Comparison of ENCODE assay signal across 9 cellular contexts in genomic region chr2:134657650-134658250, GRCh38.
DNase-seq lines count a peak whose midpoint lies in the region; ATAC-seq and TF ChIP-seq lines count a peak whose summit lies in the region.
"Had no signal": no experiment of that assay in that cellular context is flagged by ENCODE, and none has a peak within 500 bp of the region (broad histone marks: within the 10 kb centered on the region; RNA-seq: fewer than 3 reads in every experiment).

No MANE protein-coding gene starts in this region.

- CTCF ChIA-PET in Caco-2 (lab: Charles Lee), result interaction anchor here (0.6 to 0.7 kb wide), 2 partner anchors 44 to 168 kb away, joined by 3 read pairs; no protein-coding TSS in a partner anchor
- CTCF ChIA-PET in HEK293 (lab: Yijun Ruan, JAX), result interaction anchor here (0.6 to 1.5 kb wide), 15 partner anchors 10 to 258 kb away, joined by 3 to 6 read pairs (median 3); no protein-coding TSS in a partner anchor
- CTCF ChIA-PET in activated CD4-positive, alpha-beta memory T cell treated with anti-CD3 and anti-CD28 coated beads for 36 hours (lab: Charles Lee), result interaction anchor here (0.8 to 1.9 kb wide), 3 partner anchors 8 to 217 kb away, joined by 3 to 5 read pairs (median 3); no protein-coding TSS in a partner anchor

- POLR2A ChIA-PET in Caco-2 (lab: Charles Lee) (no interaction called here), HEK293 (lab: Yijun Ruan, JAX) (interaction anchor here (1.2 kb wide), 1 partner anchor 61 kb away, joined by 3 read pairs; the partner anchor contains the start of gene TMEM163)
- POLR2A ChIA-PET in activated CD4-positive, alpha-beta memory T cell treated with anti-CD3 and anti-CD28 coated beads for 36 hours (lab: Charles Lee), result no interaction called here

- no peaks in the 10 kb centered on the region for H3K36me3 ChIP-seq in Caco-2 (ENCODE audit: control insufficient read depth, insufficient read depth, low read length)
- no peaks in the 10 kb centered on the region for H3K36me3 ChIP-seq in HEK293 (ENCODE audit: control insufficient read depth in 2 of 2, insufficient read depth in 1 of 2, low read length in 2 of 2)
- H3K36me3 ChIP-seq in liver (ENCODE audit: control insufficient read depth in 4 of 4, insufficient read depth in 3 of 4, low read depth in 1 of 4, low read length in 3 of 4), result no peaks in the 10 kb centered on the region
- H3K36me3 ChIP-seq: MG63 had no signal

- intact Hi-C loops in Caco-2 (cut with micrococcal nuclease; ENCODE audit: unreplicated experiment), result loop anchor here (5.0 kb wide), 1 partner anchor 120 kb away; no protein-coding TSS in a partner anchor
- intact Hi-C loops in activated CD4-positive, alpha-beta memory T cell treated with anti-CD3 and anti-CD28 coated beads for 36 hours (cut with micrococcal nuclease), result loop anchor here (5.0 kb wide), 1 partner anchor 35 kb away; no protein-coding TSS in a partner anchor

- H3K27me3 ChIP-seq in Caco-2 (replicated peaks; ENCODE audit: control insufficient read depth, insufficient read depth, low read length), result no peaks in the 10 kb centered on the region
- H3K27me3 ChIP-seq in liver (ENCODE audit: control insufficient read depth in 4 of 4, insufficient read depth in 4 of 4, low read length in 3 of 4), result no peaks in the 10 kb centered on the region
- H3K27me3 ChIP-seq: MG63 had no signal

- H3K4me1 ChIP-seq in Caco-2, result 0 out of 2 replicates have a peak, but pooled peaks cover 4% of the 10 kb centered on the region
- no peaks in the 10 kb centered on the region for H3K4me1 ChIP-seq in HEK293 (ENCODE audit: control insufficient read depth, insufficient read depth, low read length)
- no peaks in the 10 kb centered on the region for H3K4me1 ChIP-seq in liver (ENCODE audit: control insufficient read depth in 4 of 4, insufficient read depth in 4 of 4, low read length in 3 of 4)

- no peaks in the 10 kb centered on the region for H3K9me3 Mint-ChIP-seq in Caco-2 (ENCODE audit: unreplicated experiment)
- no peaks in the 10 kb centered on the region for H3K9me3 Mint-ChIP-seq in activated CD4-positive, alpha-beta memory T cell treated with anti-CD3 and anti-CD28 coated beads for 36 hours

- H3K36me3 Mint-ChIP-seq in Caco-2 (ENCODE audit: insufficient read depth, unreplicated experiment), result no peaks in the 10 kb centered on the region
- H3K36me3 Mint-ChIP-seq in activated CD4-positive, alpha-beta memory T cell treated with anti-CD3 and anti-CD28 coated beads for 36 hours, result no peaks in the 10 kb centered on the region

- H3K27ac ChIP-seq in HEK293 (ENCODE audit: extremely low read depth, low read depth, low read length), result no peak overlapping the region
- H3K27ac ChIP-seq in liver (ENCODE audit: low read depth in 1 of 2, low read length in 2 of 2), result no peak overlapping the region

- no peaks in the 10 kb centered on the region for H3K4me1 Mint-ChIP-seq in Caco-2 (ENCODE audit: low read depth, unreplicated experiment)
- peaks cover 10% of the 10 kb centered on the region for H3K4me1 Mint-ChIP-seq in activated CD4-positive, alpha-beta memory T cell treated with anti-CD3 and anti-CD28 coated beads for 36 hours (ENCODE audit: low read depth)

- no peak overlapping the region for H3K4me3 Mint-ChIP-seq in Caco-2 (ENCODE audit: unreplicated experiment)
- no peak overlapping the region for H3K4me3 Mint-ChIP-seq in activated CD4-positive, alpha-beta memory T cell treated with anti-CD3 and anti-CD28 coated beads for 36 hours

- no peak overlapping the region for H3K4me3 ChIP-seq in Caco-2 (ENCODE audit: low read depth, low read length)
- H3K4me3 ChIP-seq in HEK293 (ENCODE audit: low read depth, low read length), result no peak overlapping the region
- H3K4me3 ChIP-seq in liver (ENCODE audit: low read depth in 1 of 3, low read length in 3 of 3), result no peak overlapping the region
- H3K4me3 ChIP-seq: MG63 had no signal

- ATAC-seq in HG03039 (IDR thresholded peaks at IDR 0.05; ENCODE audit: unreplicated experiment) (no peak), HG02840 (IDR thresholded peaks at IDR 0.05; ENCODE audit: low FRiP score, unreplicated experiment) (no peak)

- H3K27me3 Mint-ChIP-seq in Caco-2 (ENCODE audit: insufficient read depth, unreplicated experiment), result no peaks in the 10 kb centered on the region
- peaks cover 2% of the 10 kb centered on the region for H3K27me3 Mint-ChIP-seq in activated CD4-positive, alpha-beta memory T cell treated with anti-CD3 and anti-CD28 coated beads for 36 hours

- no TSS peak for BruUV-seq in Caco-2 (replicated peaks; lab: Mats Ljungman, UMichigan)

- peak; percentile 70 to 71 for TF ChIP-seq RAD21 in liver (IDR thresholded peaks at IDR 0.05)

- WGBS in liver, result 70% methylated on average over 12 of the region's 12 CpGs

- H3K9me3 ChIP-seq in Caco-2, result no peaks in the 10 kb centered on the region
- no peaks in the 10 kb centered on the region for H3K9me3 ChIP-seq in HEK293 (ENCODE audit: control insufficient read depth, insufficient read depth, low read depth, low read length)
- no peaks in the 10 kb centered on the region for H3K9me3 ChIP-seq in liver (ENCODE audit: control insufficient read depth in 4 of 4, low read length in 3 of 4)
- H3K9me3 ChIP-seq: MG63 had no signal

- no peak overlapping the region for H3K9ac ChIP-seq in liver (ENCODE audit: low read depth in 1 of 2, low read length in 2 of 2)

- TF ChIP-seq CTCF in Caco-2 (IDR thresholded peaks at IDR 0.05; ENCODE audit: insufficient read depth in 1 of 2, low read depth in 1 of 2, low read length in 1 of 2, severe bottlenecking in 1 of 2, unreplicated experiment in 1 of 2) (peak; percentile 28 to 37), HEK293 (tag by site-specific recombination; IDR thresholded peaks at IDR 0.05) (no peak), liver (IDR thresholded peaks at IDR 0.05; ENCODE audit: low read depth, low read length, missing input control) (peak; percentile 40)

- peak in 1 of 2 experiments; percentile 26 for DNase-seq in Caco-2
- DNase-seq in activated CD4-positive, alpha-beta memory T cell treated with anti-CD3 and anti-CD28 coated beads for 36 hours, result peak; percentile 51
- DNase-seq in COLO829 (ENCODE audit: low spot score), result no peak
- no peak for DNase-seq in activated CD4-positive, CD25-positive, alpha-beta regulatory T cell treated with anti-CD3 and anti-CD28 coated beads, Interleukin-2, amount 50 U/mL, for 72 hours
- DNase-seq: MG63 had no signal

- no peak overlapping the region for H3K27ac Mint-ChIP-seq in Caco-2 (ENCODE audit: unreplicated experiment)
- no peak overlapping the region for H3K27ac Mint-ChIP-seq in activated CD4-positive, alpha-beta memory T cell treated with anti-CD3 and anti-CD28 coated beads for 36 hours

TF ChIP-seq in HEK293, 187 proteins besides CTCF, POLR2A, EP300 and RAD21:
- peak; percentile 11; the same call in 1 of the 2 replicates for TF ChIP-seq ZNF654 (tag by site-specific recombination; IDR thresholded peaks at IDR 0.05; ENCODE audit: low read depth)
- TF ChIP-seq ZNF274 (IDR thresholded peaks at IDR 0.05; ENCODE audit: low read length), result no peak
- no peak for TF ChIP-seq ZNF274 (tag by site-specific recombination; IDR thresholded peaks at IDR 0.05; ENCODE audit: borderline replicate concordance)

TF ChIP-seq in liver, 16 proteins besides CTCF, POLR2A, EP300 and RAD21 (continues in another document):
- TF ChIP-seq SP1 (IDR thresholded peaks at IDR 0.05) (no peak), ATF3 (IDR thresholded peaks at IDR 0.05) (no peak), RXRA (IDR thresholded peaks at IDR 0.05) (no peak), EGR1 (IDR thresholded peaks at IDR 0.05; ENCODE audit: low read depth in 2 of 2) (no peak), TAF1 (conservative IDR thresholded peaks at IDR 0.05) (no peak), NR2F2 (IDR thresholded peaks at IDR 0.05) (no peak), GABPA (IDR thresholded peaks at IDR 0.05 in 1 of 2, conservative IDR thresholded peaks at IDR 0.05 in 1 of 2) (no peak), FOXA2 (IDR thresholded peaks at IDR 0.05) (no peak), HNF4G (IDR thresholded peaks at IDR 0.05) (no peak), MAX (IDR thresholded peaks at IDR 0.05) (no peak), YY1 (IDR thresholded peaks at IDR 0.05) (no peak), JUND (IDR thresholded peaks at IDR 0.05) (no peak), HNF4A (conservative IDR thresholded peaks at IDR 0.05) (no peak), FOXA1 (IDR thresholded peaks at IDR 0.05) (no peak)
- TF ChIP-seq, protein P1, sequence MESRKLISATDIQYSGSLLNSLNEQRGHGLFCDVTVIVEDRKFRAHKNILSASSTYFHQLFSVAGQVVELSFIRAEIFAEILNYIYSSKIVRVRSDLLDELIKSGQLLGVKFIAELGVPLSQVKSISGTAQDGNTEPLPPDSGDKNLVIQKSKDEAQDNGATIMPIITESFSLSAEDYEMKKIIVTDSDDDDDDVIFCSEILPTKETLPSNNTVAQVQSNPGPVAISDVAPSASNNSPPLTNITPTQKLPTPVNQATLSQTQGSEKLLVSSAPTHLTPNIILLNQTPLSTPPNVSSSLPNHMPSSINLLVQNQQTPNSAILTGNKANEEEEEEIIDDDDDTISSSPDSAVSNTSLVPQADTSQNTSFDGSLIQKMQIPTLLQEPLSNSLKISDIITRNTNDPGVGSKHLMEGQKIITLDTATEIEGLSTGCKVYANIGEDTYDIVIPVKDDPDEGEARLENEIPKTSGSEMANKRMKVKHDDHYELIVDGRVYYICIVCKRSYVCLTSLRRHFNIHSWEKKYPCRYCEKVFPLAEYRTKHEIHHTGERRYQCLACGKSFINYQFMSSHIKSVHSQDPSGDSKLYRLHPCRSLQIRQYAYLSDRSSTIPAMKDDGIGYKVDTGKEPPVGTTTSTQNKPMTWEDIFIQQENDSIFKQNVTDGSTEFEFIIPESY (IDR thresholded peaks at IDR 0.05), result no peak
